Comparison of ENCODE assay signal across 10 cellular contexts in genomic region chr12:78392918-78393317, GRCh38.
A peak's percentile ranks its signal among the peaks of the same experiment; 100 is the strongest.
DNase-seq lines count a peak whose midpoint lies in the region; ATAC-seq and TF ChIP-seq lines count a peak whose summit lies in the region.
"Had no signal": no experiment of that assay in that cellular context is flagged by ENCODE, and none has a peak within 500 bp of the region (broad histone marks: within the 10 kb centered on the region; RNA-seq: fewer than 3 reads in every experiment).

No MANE protein-coding gene starts in this region.

- H3K9me3 ChIP-seq in effector memory CD4-positive, alpha-beta T cell (ENCODE audit: control insufficient read depth, low read length) = no peaks in the 10 kb centered on the region

- H3K36me3 ChIP-seq in effector memory CD4-positive, alpha-beta T cell (ENCODE audit: control insufficient read depth, insufficient read depth, low read length) = no peaks in the 10 kb centered on the region

- H3K4me3 ChIP-seq in effector memory CD4-positive, alpha-beta T cell (ENCODE audit: insufficient read depth, low read depth, low read length, poor library complexity, severe bottlenecking) = no peak overlapping the region

- TF ChIP-seq CTCF in GM13977 (IDR thresholded peaks at IDR 0.05; ENCODE audit: extremely low read depth, insufficient read depth, missing control alignments) = peak; percentile 4

- no peak overlapping the region for H3K27ac ChIP-seq in effector memory CD4-positive, alpha-beta T cell (ENCODE audit: insufficient read depth, low read length, poor library complexity, severe bottlenecking)

- no peaks in the 10 kb centered on the region for H3K27me3 ChIP-seq in effector memory CD4-positive, alpha-beta T cell (replicated peaks; ENCODE audit: control insufficient read depth, insufficient read depth, low read length, poor library complexity, severe bottlenecking)

- ATAC-seq in GM21576 (IDR thresholded peaks at IDR 0.05; ENCODE audit: unreplicated experiment) (no peak), HG03175 (IDR thresholded peaks at IDR 0.05; ENCODE audit: unreplicated experiment) (no peak), GM18505 (IDR thresholded peaks at IDR 0.05; ENCODE audit: unreplicated experiment) (no peak)

- DNase-seq in GM13977 (ENCODE audit: low spot score) (no peak), NCI-H2107 treated with DMSO at 0.1 percent for 48 hours (lab: John Stamatoyannopoulos, UW; ENCODE audit: unreplicated experiment) (peak; percentile 41), cerebellar cortex (ENCODE audit: low spot score) (peak; percentile 84), non-pigmented ciliary epithelial cell (ENCODE audit: low read depth) (peak; percentile 18)
- DNase-seq in effector memory CD4-positive, alpha-beta T cell = no peak
- DNase-seq: activated CD4-positive, alpha-beta T cell treated with anti-CD3 and anti-CD28 coated beads, Interleukin-2, amount 10 ng/mL, durations not matched to agents 24 days and 14 days; NCI-H187 had no signal

- in situ Hi-C loops in GM13977 (cut with MboI; ENCODE audit: low pct_unique_long_range_greater_than_20kb, low sequenced_read_pairs, unreplicated experiment) = no loop called here

- H3K4me1 ChIP-seq in effector memory CD4-positive, alpha-beta T cell (ENCODE audit: control insufficient read depth, insufficient read depth, low read length, poor library complexity, severe bottlenecking) = no peaks in the 10 kb centered on the region

- TF ChIP-seq POLR2A in GM18505 (IDR thresholded peaks at IDR 0.05; ENCODE audit: borderline replicate concordance, extremely low read depth, insufficient read depth, insufficient read length) = no peak

Comparison
In these comparisons a context has a peak if more than half of its experiments do, and no peak if none do; other contexts are left out.
1. DNase-seq: peak in NCI-H2107 treated with DMSO at 0.1 percent for 48 hours (single experiment), cerebellar cortex (single experiment) and non-pigmented ciliary epithelial cell (single experiment); none in GM13977 (single experiment) and effector memory CD4-positive, alpha-beta T cell (0 of 3).